ENCODE assay signal across 8 cellular contexts in genomic region chr2:106257135-106257534, GRCh38.
"Had no signal": no experiment of that assay in that cellular context is flagged by ENCODE, and none has a peak within 500 bp of the region (broad histone marks: within the 10 kb centered on the region; RNA-seq: fewer than 3 reads in every experiment).

No MANE protein-coding gene starts in this region.

- H3K9me3 Mint-ChIP-seq: GM23338, HFFc6 had no signal

- DNase-seq: GM23248, GOT3, H7, H9, HCEC 1CT, HFFc6 had no signal

- H3K4me3 Mint-ChIP-seq: GM23338, H9, HFFc6 had no signal

- H3K27ac Mint-ChIP-seq: GM23338, H9, HFFc6 had no signal

- H3K4me1 Mint-ChIP-seq: GM23338, H9 had no signal

- ATAC-seq: GM23338, HCT116 had no signal
